Comparison of ENCODE assay signal across 14 cellular contexts in the genomic region with DNA sequence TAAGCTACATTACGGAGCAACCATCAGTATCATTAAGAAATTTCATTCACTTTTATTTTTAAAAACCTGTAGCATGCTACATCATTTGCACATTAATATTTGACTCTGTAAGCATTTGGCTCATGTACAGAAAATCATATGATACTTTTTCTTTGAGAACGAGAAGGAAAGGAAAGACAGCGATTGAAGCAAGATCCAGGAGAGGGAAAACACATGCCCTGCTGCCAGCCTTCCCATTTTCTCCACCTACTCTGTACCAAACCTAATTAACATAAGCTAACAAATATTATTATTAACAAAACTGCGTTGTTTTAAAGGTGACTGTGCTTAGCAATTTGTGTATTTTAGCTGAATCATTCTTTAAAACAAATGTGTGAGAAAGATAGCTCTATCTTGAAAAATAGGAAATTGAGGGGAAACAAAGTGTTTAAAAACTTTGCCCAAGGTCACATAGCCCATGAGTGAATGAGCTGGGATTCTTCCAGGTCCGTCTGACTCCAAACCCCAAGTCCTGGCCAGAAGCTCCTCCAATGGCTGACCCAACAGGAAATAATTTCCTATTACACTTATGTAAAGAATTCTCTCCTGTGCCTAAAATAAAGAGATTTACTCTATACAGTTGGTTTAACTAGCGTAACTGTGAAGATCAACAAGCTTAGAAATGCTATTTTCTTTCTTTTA.
DNase-seq lines count a peak whose midpoint lies in the region; ATAC-seq and TF ChIP-seq lines count a peak whose summit lies in the region.
"Had no signal": no experiment of that assay in that cellular context is flagged by ENCODE, and none has a peak within 500 bp of the region (broad histone marks: within the 10 kb centered on the region; RNA-seq: fewer than 3 reads in every experiment).

No MANE protein-coding gene starts in this region.

- ATAC-seq in GM21528 (IDR thresholded peaks at IDR 0.05; ENCODE audit: low FRiP score, unreplicated experiment) = no peak
- ATAC-seq: foreskin keratinocyte had no signal

- peak; percentile 85 for DNase-seq in M059J (ENCODE audit: low read depth)
- DNase-seq in choroid plexus epithelial cell (ENCODE audit: low read depth) = peak; percentile 86
- DNase-seq in kidney tubule cell (ENCODE audit: low spot score) = peak; percentile 69
- DNase-seq in suprapubic skin (ENCODE audit: low spot score in 2 of 2) = no peak
- DNase-seq in effector CD4-positive, alpha-beta T cell = no peak
- DNase-seq in activated naive CD4-positive, alpha-beta T cell treated with Interleukin-2 at 50 U/mL for 16 hours = no peak
- DNase-seq in UCSD-AML1 (lab: John Stamatoyannopoulos, UW; ENCODE audit: unreplicated experiment) = no peak
- DNase-seq: activated CD4-positive, alpha-beta memory T cell treated with anti-CD3 and anti-CD28 coated beads, Interleukin-2, amount 10 ng/mL, durations not matched to agents 7 days and 5 days; activated naive CD8-positive, alpha-beta T cell treated with anti-CD3 and anti-CD28 coated beads, Interleukin-2, amount 10 ng/mL, durations not matched to agents 7 days and 5 days; GF-D8; NCI-H748 treated with DMSO at 0.1 percent for 48 hours; stimulated activated naive CD4-positive, alpha-beta T cell had no signal

- no peak for TF ChIP-seq POLR2A in suprapubic skin (IDR thresholded peaks at IDR 0.05)

- TF ChIP-seq EP300 in suprapubic skin (IDR thresholded peaks at IDR 0.05) = no peak

- no peaks in the 10 kb centered on the region for H3K36me3 ChIP-seq in suprapubic skin

- TF ChIP-seq CTCF in choroid plexus epithelial cell (conservative IDR thresholded peaks at IDR 0.05; ENCODE audit: low read depth, low read length) (no peak), suprapubic skin (IDR thresholded peaks at IDR 0.05) (no peak)

- no peaks in the 10 kb centered on the region for H3K27me3 ChIP-seq in suprapubic skin
- H3K27me3 ChIP-seq: foreskin keratinocyte had no signal

- WGBS in suprapubic skin = 34% methylated on average over 6 of the region's 6 CpGs

- peak overlapping the region; percentile 64 for H3K27ac ChIP-seq in suprapubic skin
- H3K27ac ChIP-seq: foreskin keratinocyte had no signal

- peaks cover 17% of the 10 kb centered on the region for H3K4me1 ChIP-seq in suprapubic skin
- H3K4me1 ChIP-seq: foreskin keratinocyte had no signal

- H3K9me3 ChIP-seq in suprapubic skin = no peaks in the 10 kb centered on the region

- no peak overlapping the region for H3K4me3 ChIP-seq in choroid plexus epithelial cell (ENCODE audit: low read depth, low read length)
- H3K4me3 ChIP-seq in suprapubic skin = no peak overlapping the region

Comparison
In these comparisons a context has a peak if more than half of its experiments do, and no peak if none do; other contexts are left out.
1. DNase-seq: peak in M059J (single experiment), choroid plexus epithelial cell (single experiment) and kidney tubule cell (single experiment); none in suprapubic skin (0 of 2), effector CD4-positive, alpha-beta T cell (single experiment), activated naive CD4-positive, alpha-beta T cell treated with Interleukin-2 at 50 U/mL for 16 hours (single experiment) and UCSD-AML1 (single experiment).